In genomic region chr6:96907498-96907897, GRCh38 we compare ENCODE assay signal across 9 cellular contexts. TPM values are rescaled to one million over a fixed set of nuclear protein-coding genes. Genes with fewer than 3 reads are reported as not detected.
A peak's percentile ranks its signal among the peaks of the same experiment; 100 is the strongest.
DNase-seq lines count a peak whose midpoint lies in the region; ATAC-seq, FAIRE-seq and TF ChIP-seq lines count a peak whose summit lies in the region.
"Had no signal": no experiment of that assay in that cellular context is flagged by ENCODE, and none has a peak within 500 bp of the region (broad histone marks: within the 10 kb centered on the region; RNA-seq: fewer than 3 reads in every experiment).

No MANE protein-coding gene starts in this region.

- H3K27me3 ChIP-seq in mesenchymal stem cell (ENCODE audit: control insufficient read depth in 1 of 2, insufficient read depth in 1 of 2, low read length in 2 of 2) (peaks cover 6 to 12% of the 10 kb centered on the region in 2 experiments), spleen (replicated peaks in 1 of 7) (no peaks in the 10 kb centered on the region)

- H3K27ac ChIP-seq in mesenchymal stem cell (ENCODE audit: low read length, poor library complexity, severe bottlenecking) (no peak overlapping the region), spleen (no peak overlapping the region)

- H3K4me3 ChIP-seq in mesenchymal stem cell (ENCODE audit: insufficient read depth in 1 of 2, low read depth in 1 of 2, low read length in 2 of 2) (peak overlapping the region in 1 of 2 experiments; percentile 15), spleen (no peak overlapping the region)
- H3K4me3 ChIP-seq: smooth muscle cell had no signal

- H4K8ac ChIP-seq in mesenchymal stem cell (ENCODE audit: low read length): no peak overlapping the region

- no CpG with 5 or more reads among the region's 2 CpGs for WGBS in mesenchymal stem cell
- WGBS in spleen, 5 donors: 63 to 75% (median 67%) methylated on average over 2 of the region's 2 CpGs

- no peaks in the 10 kb centered on the region for H3K4me1 ChIP-seq in mesenchymal stem cell (ENCODE audit: control insufficient read depth, insufficient read depth, low read depth, low read length)
- no peaks in the 10 kb centered on the region for H3K4me1 ChIP-seq in spleen

- no peaks in the 10 kb centered on the region for H3K79me1 ChIP-seq in mesenchymal stem cell (replicated peaks; ENCODE audit: low read length, poor library complexity, severe bottlenecking)

- no peak for FAIRE-seq in GM12892 (lab: Jason Lieb, UNC)

- TF ChIP-seq POLR2A in GM12892 (IDR thresholded peaks at IDR 0.05; ENCODE audit: low read depth, low read length) (no peak), spleen (IDR thresholded peaks at IDR 0.05) (no peak)

- no peaks in the 10 kb centered on the region for H3K9me3 ChIP-seq in mesenchymal stem cell (ENCODE audit: control insufficient read depth, low read length)
- no peaks in the 10 kb centered on the region for H3K9me3 ChIP-seq in spleen

- no peak overlapping the region for H2BK120ac ChIP-seq in mesenchymal stem cell (ENCODE audit: low read depth, low read length)

- no peak overlapping the region for H3K14ac ChIP-seq in mesenchymal stem cell (ENCODE audit: low read length in 2 of 2)

- no peak overlapping the region for H2BK15ac ChIP-seq in mesenchymal stem cell (ENCODE audit: low read depth, poor library complexity, severe bottlenecking)

- H3K4me2 ChIP-seq in mesenchymal stem cell (ENCODE audit: low read length, poor library complexity, severe bottlenecking): no peak overlapping the region
- H3K4me2 ChIP-seq: smooth muscle cell had no signal

- no peak for TF ChIP-seq CTCF in spleen (IDR thresholded peaks at IDR 0.05 in 8 of 11, conservative IDR thresholded peaks at IDR 0.05 in 3 of 11)

- H2BK5ac ChIP-seq in mesenchymal stem cell (ENCODE audit: low read depth, low read length, poor library complexity, severe bottlenecking): no peak overlapping the region

- no peak overlapping the region for H2AFZ ChIP-seq in mesenchymal stem cell (ENCODE audit: low read depth, low read length)

- DNase-seq in HCEC 1CT: peak; percentile 29
- peak; percentile 58 for DNase-seq in HT1080 (ENCODE audit: low read depth)
- DNase-seq in mesenchymal stem cell: no peak
- DNase-seq in GM12892 (ENCODE audit: insufficient read length): no peak
- DNase-seq in spleen: no peak
- no peak for DNase-seq in NCI-H774 (lab: John Stamatoyannopoulos, UW)
- DNase-seq in NK-92 treated with Interleukin-12 subunit alpha and Interleukin-12 subunit beta, amount 100 ng/mL, for 24 hours (lab: John Stamatoyannopoulos, UW): no peak

- no peak overlapping the region for H2BK12ac ChIP-seq in mesenchymal stem cell (ENCODE audit: low read length in 2 of 2)

- H3K18ac ChIP-seq in mesenchymal stem cell (ENCODE audit: low read depth in 1 of 2, low read length in 2 of 2): no peak overlapping the region

- no peaks in the 10 kb centered on the region for H3K36me3 ChIP-seq in mesenchymal stem cell (ENCODE audit: control insufficient read depth in 1 of 2, insufficient read depth in 2 of 2, low read depth in 1 of 2, low read length in 2 of 2)
- no peaks in the 10 kb centered on the region for H3K36me3 ChIP-seq in spleen

- ATAC-seq in GM19023 (IDR thresholded peaks at IDR 0.05; ENCODE audit: unreplicated experiment): peak; percentile 93

- H3K4ac ChIP-seq in mesenchymal stem cell (ENCODE audit: low read depth in 1 of 2, low read length in 2 of 2): no peak overlapping the region

- peak overlapping the region; percentile 56 for H3K9ac ChIP-seq in mesenchymal stem cell (ENCODE audit: low read length)

- intact Hi-C loops in spleen (cut with DNase I; ENCODE audit: low total_unique reads): no loop called here

- no peak overlapping the region for H4K91ac ChIP-seq in mesenchymal stem cell (ENCODE audit: low read length)

- H3K23ac ChIP-seq in mesenchymal stem cell (ENCODE audit: low read length in 2 of 2): no peak overlapping the region

- H2AK5ac ChIP-seq in mesenchymal stem cell (ENCODE audit: low read length, severe bottlenecking): no peak overlapping the region

RNA-seq across cellular contexts. Expression of gene NDUFAF4, which starts 9.8 kb away (rescaled TPM):
- total RNA-seq in HT1080 (2014; rRNA removed; shearing (Covaris generic)): 45.9 and 47.6 TPM in 2 replicates
- 61.7 and 74.6 TPM in 2 replicates for polyA plus RNA-seq in HT1080 (2015; cell fraction: cytosol; rRNA removed)
- polyA plus RNA-seq in HT1080 (2015; cell fraction: nucleus; rRNA removed): 38.0 and 38.3 TPM in 2 replicates
- 32.0 TPM for polyA plus RNA-seq in mesenchymal stem cell (2013, experiment 1 of 2)
- polyA plus RNA-seq in mesenchymal stem cell (2013, experiment 2 of 2): 33.7 TPM
- 28.6 TPM for polyA plus RNA-seq in GM12892 (2012; ENCODE audit: missing spikeins)
- 10 to 100 TPM; 10.1 to 33.9 (median 28.4) TPM for total RNA-seq in spleen
- polyA plus RNA-seq in spleen: 10 to 100 TPM; 32.6 to 42.1 (median 33.8) TPM

RNA-seq across cellular contexts. Expression of gene KLHL32, which starts 17.0 kb away (rescaled TPM):
- total RNA-seq in HT1080 (2014; rRNA removed; shearing (Covaris generic)): 0.63 and 1.2 TPM in 2 replicates
- 0.06 and 0.07 TPM in 2 replicates for polyA plus RNA-seq in HT1080 (2015; cell fraction: cytosol; rRNA removed)
- 0.12 TPM in 1 of 2 replicates, not detected in the other for polyA plus RNA-seq in HT1080 (2015; cell fraction: nucleus; rRNA removed)
- polyA plus RNA-seq in mesenchymal stem cell (2013, experiment 1 of 2): 0.01 TPM
- polyA plus RNA-seq in mesenchymal stem cell (2013, experiment 2 of 2): 0.01 TPM
- polyA plus RNA-seq in GM12892 (2012; ENCODE audit: missing spikeins): 0.42 TPM
- 1 to 10 TPM in 3 of 7 donors, under 1 TPM in 4; 0.23 to 3.9 (median 0.52) TPM for total RNA-seq in spleen
- polyA plus RNA-seq in spleen: under 1 TPM; 0.26 to 0.35 (median 0.29) TPM
- total RNA-seq: smooth muscle cell had no signal

Comparison
In these comparisons a context has a peak if more than half of its experiments do, and no peak if none do; other contexts are left out.
1. DNase-seq: peak in HCEC 1CT (single experiment) and HT1080 (single experiment); none in mesenchymal stem cell (single experiment), GM12892 (single experiment), spleen (single experiment), NCI-H774 (single experiment) and NK-92 treated with Interleukin-12 subunit alpha and Interleukin-12 subunit beta, amount 100 ng/mL, for 24 hours (single experiment).